Comparison of ENCODE assay signal across 9 cellular contexts in genomic region chr2:134669731-134670669, GRCh38. TPM values are rescaled to one million over a fixed set of nuclear protein-coding genes. Genes with fewer than 3 reads are reported as not detected.
DNase-seq lines count a peak whose midpoint lies in the region; ATAC-seq and TF ChIP-seq lines count a peak whose summit lies in the region.
"Had no signal": no experiment of that assay in that cellular context is flagged by ENCODE, and none has a peak within 500 bp of the region (broad histone marks: within the 10 kb centered on the region; RNA-seq: fewer than 3 reads in every experiment).

No MANE protein-coding gene starts in this region.

- no peak overlapping the region for H4K5ac ChIP-seq in H9 (ENCODE audit: insufficient read length, low read depth, low read length)

- TF ChIP-seq CTCF in neural progenitor cell (IDR thresholded peaks at IDR 0.05) (no peak), H9 (conservative IDR thresholded peaks at IDR 0.05) (no peak)

- peak overlapping the region; percentile 54 to 80 (median 65) for H3K4me3 Mint-ChIP-seq in CD8-positive, alpha-beta memory T cell
- H3K4me3 Mint-ChIP-seq in activated naive CD8-positive, alpha-beta T cell treated with anti-CD3 and anti-CD28 coated beads for 36 hours, result peak overlapping the region; percentile 14
- H3K4me3 Mint-ChIP-seq in neural progenitor cell (no peak overlapping the region), H9 (no peak overlapping the region)
- H3K4me3 Mint-ChIP-seq: mesothelial cell of epicardium had no signal

- H4K20me1 ChIP-seq in neural progenitor cell (ENCODE audit: low read depth), result no peaks in the 10 kb centered on the region
- H4K20me1 ChIP-seq in H9 (ENCODE audit: control insufficient read depth, insufficient read depth, insufficient read length), result no peaks in the 10 kb centered on the region

- no peak overlapping the region for H3K23ac ChIP-seq in H9 (ENCODE audit: insufficient read length, low read depth, low read length)

- H3K79me2 ChIP-seq in neural progenitor cell (ENCODE audit: low read depth), result no peaks in the 10 kb centered on the region
- H3K79me2 ChIP-seq in H9 (ENCODE audit: insufficient read depth, low read length), result no peaks in the 10 kb centered on the region; the same call in 1 of the 2 replicates

- POLR2A ChIA-PET in CD8-positive, alpha-beta memory T cell (lab: Charles Lee), result interaction anchor here (1.0 to 2.0 kb wide), 3 partner anchors 9 to 1073 kb away, joined by 3 to 8 read pairs (median 8); no protein-coding TSS in a partner anchor

- no peak overlapping the region; the same call in 1 of the 2 replicates for H3K14ac ChIP-seq in H9 (ENCODE audit: insufficient read depth, low read length)

- no peaks in the 10 kb centered on the region for H3F3A ChIP-seq in neural progenitor cell (ENCODE audit: low read depth)

- DNase-seq in CD8-positive, alpha-beta memory T cell, result peak; percentile 45 to 92 (median 87)
- DNase-seq in T-helper 2 cell, result peak in 3 of 5 experiments; percentile 39 to 93 (median 84)
- peak; percentile 48 for DNase-seq in activated naive CD8-positive, alpha-beta T cell treated with anti-CD3 and anti-CD28 coated beads for 36 hours
- DNase-seq in neural progenitor cell (ENCODE audit: low spot score), result no peak
- no peak for DNase-seq in H9
- DNase-seq in UCSD-AML1 (lab: John Stamatoyannopoulos, UW; ENCODE audit: unreplicated experiment), result no peak
- DNase-seq in DMS 273 treated with DMSO at 0.1 percent for 48 hours (lab: John Stamatoyannopoulos, UW), result no peak

- no peaks in the 10 kb centered on the region for H3K36me3 ChIP-seq in CD8-positive, alpha-beta memory T cell (ENCODE audit: insufficient read depth, low read length)
- no peaks in the 10 kb centered on the region for H3K36me3 ChIP-seq in neural progenitor cell

- no peak overlapping the region for H2AFZ ChIP-seq in neural progenitor cell (replicated peaks)
- no peak overlapping the region for H2AFZ ChIP-seq in H9 (ENCODE audit: low read length)

- no peak overlapping the region for H3T11ph ChIP-seq in H9 (ENCODE audit: low read length)

- no peak overlapping the region for H3K4ac ChIP-seq in H9 (ENCODE audit: low read depth, low read length)

- no CpG with 5 or more reads among the region's 12 CpGs for WGBS in H9 (ENCODE audit: extremely low coverage, insufficient read length, low lambda C conversion rate)

- CTCF ChIA-PET in CD8-positive, alpha-beta memory T cell (lab: Charles Lee), result interaction anchor here (1.0 to 2.2 kb wide), 8 partner anchors 7 to 247 kb away, joined by 3 to 13 read pairs (median 4); no protein-coding TSS in a partner anchor

- H2BK15ac ChIP-seq in H9 (ENCODE audit: low read depth, low read length), result no peak overlapping the region

- H2BK20ac ChIP-seq in H9 (ENCODE audit: low read depth, low read length, poor library complexity, severe bottlenecking), result no peak overlapping the region

- H3K23me2 ChIP-seq in H9 (ENCODE audit: insufficient read length, low read depth, low read length, poor library complexity, severe bottlenecking), result no peaks in the 10 kb centered on the region

- H4K8ac ChIP-seq in H9 (replicated peaks; ENCODE audit: insufficient read length, low read depth, low read length), result no peak overlapping the region

- H3K4me2 ChIP-seq in neural progenitor cell (no peak overlapping the region), H9 (ENCODE audit: insufficient read depth, insufficient read length, low read length) (no peak overlapping the region)

- peaks cover 69% of the 10 kb centered on the region for H3K4me1 ChIP-seq in CD8-positive, alpha-beta memory T cell (ENCODE audit: insufficient read depth, low read length)
- peaks cover 9% of the 10 kb centered on the region for H3K4me1 ChIP-seq in neural progenitor cell
- H3K4me1 ChIP-seq in H9 (ENCODE audit: insufficient read depth, low read length), result peaks cover 3% of the 10 kb centered on the region; the same call in 1 of the 2 replicates

- H3K9me3 Mint-ChIP-seq in CD8-positive, alpha-beta memory T cell, result no peaks in the 10 kb centered on the region
- H3K9me3 Mint-ChIP-seq in activated naive CD8-positive, alpha-beta T cell treated with anti-CD3 and anti-CD28 coated beads for 36 hours, result no peaks in the 10 kb centered on the region
- H3K9me3 Mint-ChIP-seq in neural progenitor cell (peaks cover 3% of the 10 kb centered on the region), H9 (peaks cover 0 to 2% of the 10 kb centered on the region in 2 experiments; a peak in 2 of 5 replicates)

- H3K4me1 Mint-ChIP-seq in CD8-positive, alpha-beta memory T cell, result peaks cover 86 to 96% (median 86%) of the 10 kb centered on the region in 3 donors
- H3K4me1 Mint-ChIP-seq in activated naive CD8-positive, alpha-beta T cell treated with anti-CD3 and anti-CD28 coated beads for 36 hours, result peaks cover 53% of the 10 kb centered on the region
- H3K4me1 Mint-ChIP-seq in neural progenitor cell, result peaks cover 8% of the 10 kb centered on the region
- H3K4me1 Mint-ChIP-seq in H9, result peaks cover 11 to 15% of the 10 kb centered on the region in 2 experiments
- H3K4me1 Mint-ChIP-seq: mesothelial cell of epicardium had no signal

- no peak overlapping the region for H2BK12ac ChIP-seq in H9 (ENCODE audit: insufficient read length, low read depth, low read length)

- no peaks in the 10 kb centered on the region for H3K79me1 ChIP-seq in H9 (ENCODE audit: insufficient read depth, low read depth, low read length, poor library complexity, severe bottlenecking)

- no peak overlapping the region for H2AK5ac ChIP-seq in H9 (ENCODE audit: insufficient read length, low read length)

- H3K36me3 Mint-ChIP-seq in CD8-positive, alpha-beta memory T cell, result peaks cover 0 to 3% (median 0%) of the 10 kb centered on the region in 3 donors
- H3K36me3 Mint-ChIP-seq in activated naive CD8-positive, alpha-beta T cell treated with anti-CD3 and anti-CD28 coated beads for 36 hours, result no peaks in the 10 kb centered on the region
- H3K36me3 Mint-ChIP-seq in neural progenitor cell (no peaks in the 10 kb centered on the region), H9 (ENCODE audit: insufficient read depth in 1 of 3, low read depth in 3 of 3) (no peaks in the 10 kb centered on the region; a peak in 1 of 7 replicates)
- H3K36me3 Mint-ChIP-seq: mesothelial cell of epicardium had no signal

- H3K27me3 Mint-ChIP-seq in CD8-positive, alpha-beta memory T cell, result peaks cover 0 to 2% of the 10 kb centered on the region in 2 donors
- peaks cover 69% of the 10 kb centered on the region for H3K27me3 Mint-ChIP-seq in activated naive CD8-positive, alpha-beta T cell treated with anti-CD3 and anti-CD28 coated beads for 36 hours
- H3K27me3 Mint-ChIP-seq in neural progenitor cell (ENCODE audit: insufficient read depth, low read depth), result peaks cover 2% of the 10 kb centered on the region
- H3K27me3 Mint-ChIP-seq in H9 (ENCODE audit: low read depth), result peaks cover 10% of the 10 kb centered on the region

- H3K27ac ChIP-seq in CD8-positive, alpha-beta memory T cell (ENCODE audit: low read depth, low read length), result peak overlapping the region; percentile 57
- H3K27ac ChIP-seq in neural progenitor cell (no peak overlapping the region), H9 (ENCODE audit: insufficient read length, low read depth, low read length) (no peak overlapping the region)

- H3K9me3 ChIP-seq in CD8-positive, alpha-beta memory T cell (ENCODE audit: low read length), result no peaks in the 10 kb centered on the region
- no peaks in the 10 kb centered on the region for H3K9me3 ChIP-seq in neural progenitor cell (ENCODE audit: low read depth)
- no peaks in the 10 kb centered on the region for H3K9me3 ChIP-seq in H9 (ENCODE audit: control insufficient read depth, low read depth, low read length)

- peak overlapping the region; percentile 76 to 100 (median 96) for H3K27ac Mint-ChIP-seq in CD8-positive, alpha-beta memory T cell
- no peak overlapping the region for H3K27ac Mint-ChIP-seq in activated naive CD8-positive, alpha-beta T cell treated with anti-CD3 and anti-CD28 coated beads for 36 hours
- H3K27ac Mint-ChIP-seq in neural progenitor cell (peak overlapping the region; percentile 11), H9 (no peak overlapping the region; a peak in 1 of 7 replicates)
- H3K27ac Mint-ChIP-seq: mesothelial cell of epicardium had no signal

- H3K18ac ChIP-seq in H9 (ENCODE audit: insufficient read length, low read depth, low read length), result no peak overlapping the region

- H2BK120ac ChIP-seq in H9 (ENCODE audit: low read depth, low read length, poor library complexity, severe bottlenecking), result no peak overlapping the region

- H2BK5ac ChIP-seq in H9 (ENCODE audit: insufficient read length, low read length), result no peak overlapping the region

- no peak overlapping the region for H3K56ac ChIP-seq in H9 (ENCODE audit: insufficient read length, low read depth, low read length)

- H3K4me3 ChIP-seq in CD8-positive, alpha-beta memory T cell (ENCODE audit: low read length), result peak overlapping the region; percentile 42
- no peak overlapping the region for H3K4me3 ChIP-seq in neural progenitor cell

- no peaks in the 10 kb centered on the region for H3K27me3 ChIP-seq in CD8-positive, alpha-beta memory T cell (ENCODE audit: insufficient read depth, low read length, poor library complexity, severe bottlenecking)
- H3K27me3 ChIP-seq in neural progenitor cell, result no peaks in the 10 kb centered on the region
- no peaks in the 10 kb centered on the region for H3K27me3 ChIP-seq in H9 (ENCODE audit: insufficient read depth, low read length)

- H4K91ac ChIP-seq in H9 (ENCODE audit: insufficient read length, low read depth, low read length), result no peak overlapping the region

- H3K9ac ChIP-seq in neural progenitor cell (no peak overlapping the region), H9 (ENCODE audit: extremely low read depth, insufficient read length, low read length) (no peak overlapping the region)

- ATAC-seq in GM21723 (IDR thresholded peaks at IDR 0.05; ENCODE audit: unreplicated experiment), result no peak

RNA-seq across cellular contexts. Expression of gene TMEM163, which starts 48.8 kb away (rescaled TPM):
- not detected for total RNA-seq in CD8-positive, alpha-beta memory T cell
- polyA plus RNA-seq in CD8-positive, alpha-beta memory T cell, result 0.45 TPM
- total RNA-seq in activated naive CD8-positive, alpha-beta T cell treated with anti-CD3 and anti-CD28 coated beads for 36 hours, result not detected
- total RNA-seq in neural progenitor cell (ENCODE audit: low replicate concordance) (0.95 and 1.2 TPM in 2 replicates), H9 (2021) (0.39 and 0.66 TPM in 2 replicates)

Comparison
In these comparisons a context has a peak if more than half of its experiments do, and no peak if none do; other contexts are left out.
1. DNase-seq: peak in CD8-positive, alpha-beta memory T cell (5 of 5), T-helper 2 cell (3 of 5) and activated naive CD8-positive, alpha-beta T cell treated with anti-CD3 and anti-CD28 coated beads for 36 hours (single experiment); none in neural progenitor cell (single experiment), H9 (single experiment), UCSD-AML1 (single experiment) and DMS 273 treated with DMSO at 0.1 percent for 48 hours (single experiment).
2. H3K27ac Mint-ChIP-seq: peak in CD8-positive, alpha-beta memory T cell (8 of 8) and neural progenitor cell (single experiment); none in activated naive CD8-positive, alpha-beta T cell treated with anti-CD3 and anti-CD28 coated beads for 36 hours (single experiment) and H9 (0 of 3).
3. H3K4me3 Mint-ChIP-seq: peak in CD8-positive, alpha-beta memory T cell (7 of 7) and activated naive CD8-positive, alpha-beta T cell treated with anti-CD3 and anti-CD28 coated beads for 36 hours (single experiment); none in neural progenitor cell (single experiment) and H9 (0 of 2).